11 cellular contexts compared by ENCODE assay signal in genomic region chr14:22559041-22559440, GRCh38. TPM values are rescaled to one million over a fixed set of nuclear protein-coding genes. Genes with fewer than 3 reads are reported as not detected.
A peak's percentile ranks its signal among the peaks of the same experiment; 100 is the strongest.
DNase-seq lines count a peak whose midpoint lies in the region; ATAC-seq and TF ChIP-seq lines count a peak whose summit lies in the region.
"Had no signal": no experiment of that assay in that cellular context is flagged by ENCODE, and none has a peak within 500 bp of the region (broad histone marks: within the 10 kb centered on the region; RNA-seq: fewer than 3 reads in every experiment).

No MANE protein-coding gene starts in this region.

- no peak for TF ChIP-seq CTCF in esophagus squamous epithelium (IDR thresholded peaks at IDR 0.05)

- peak overlapping the region; percentile 75 for H3K4me3 Mint-ChIP-seq in activated CD4-positive, alpha-beta T cell treated with anti-CD3 and anti-CD28 coated beads, Interleukin-2, amount 10 ng/mL, durations not matched to agents 7 days and 5 days
- peak overlapping the region; percentile 86 for H3K4me3 Mint-ChIP-seq in T-helper 17 cell
- peak overlapping the region; percentile 78 for H3K4me3 Mint-ChIP-seq in stimulated activated effector memory CD8-positive, alpha-beta T cell treated with anti-CD3 and anti-CD28 coated beads, Interleukin-12 subunit alpha, Interleukin-12 subunit beta, amount 100 ng/mL, for 72 hours

- intact Hi-C loops in esophagus squamous epithelium (cut with DNase I) = loop anchor here (10.0 kb wide), 2 partner anchors 96 to 174 kb away; no protein-coding TSS in a partner anchor

- peaks cover 88% of the 10 kb centered on the region for H3K4me1 Mint-ChIP-seq in activated CD4-positive, alpha-beta T cell treated with anti-CD3 and anti-CD28 coated beads, Interleukin-2, amount 10 ng/mL, durations not matched to agents 7 days and 5 days
- peaks cover 78% of the 10 kb centered on the region for H3K4me1 Mint-ChIP-seq in T-helper 17 cell
- H3K4me1 Mint-ChIP-seq in stimulated activated effector memory CD8-positive, alpha-beta T cell treated with anti-CD3 and anti-CD28 coated beads, Interleukin-12 subunit alpha, Interleukin-12 subunit beta, amount 100 ng/mL, for 72 hours = peaks cover 99% of the 10 kb centered on the region

- H3K4me1 ChIP-seq in esophagus squamous epithelium = peaks cover 40 to 91% (median 69%) of the 10 kb centered on the region in 3 donors

- no peaks in the 10 kb centered on the region for H3K27me3 ChIP-seq in esophagus squamous epithelium

- POLR2A ChIA-PET in activated CD4-positive, alpha-beta T cell treated with anti-CD3 and anti-CD28 coated beads, Interleukin-2, amount 10 ng/mL, durations not matched to agents 7 days and 5 days (lab: Charles Lee) = no interaction called here

- peaks cover 0 to 10% (median 0%) of the 10 kb centered on the region in 3 donors for H3K36me3 ChIP-seq in esophagus squamous epithelium

- H3K4me3 ChIP-seq in esophagus squamous epithelium = no peak overlapping the region

- H3K27me3 Mint-ChIP-seq in activated CD4-positive, alpha-beta T cell treated with anti-CD3 and anti-CD28 coated beads, Interleukin-2, amount 10 ng/mL, durations not matched to agents 7 days and 5 days = peaks cover 2% of the 10 kb centered on the region
- no peaks in the 10 kb centered on the region for H3K27me3 Mint-ChIP-seq in T-helper 17 cell

- H3K9me3 Mint-ChIP-seq in activated CD4-positive, alpha-beta T cell treated with anti-CD3 and anti-CD28 coated beads, Interleukin-2, amount 10 ng/mL, durations not matched to agents 7 days and 5 days = no peaks in the 10 kb centered on the region
- no peaks in the 10 kb centered on the region for H3K9me3 Mint-ChIP-seq in stimulated activated effector memory CD8-positive, alpha-beta T cell treated with anti-CD3 and anti-CD28 coated beads, Interleukin-12 subunit alpha, Interleukin-12 subunit beta, amount 100 ng/mL, for 72 hours

- DNase-seq in activated CD4-positive, alpha-beta T cell treated with anti-CD3 and anti-CD28 coated beads, Interleukin-2, amount 10 ng/mL, durations not matched to agents 7 days and 5 days = no peak
- DNase-seq in activated CD4-positive, alpha-beta T cell treated with anti-CD3 and anti-CD28 coated beads, Interleukin-2, amount 50 U/mL, for 4 hours = no peak
- DNase-seq in T-helper 17 cell (no peak), esophagus squamous epithelium (lab: John Stamatoyannopoulos, UW) (no peak)
- DNase-seq in stimulated activated effector memory CD8-positive, alpha-beta T cell treated with anti-CD3 and anti-CD28 coated beads, Interleukin-12 subunit alpha, Interleukin-12 subunit beta, amount 100 ng/mL, for 72 hours (ENCODE audit: low spot score in 2 of 2) = no peak
- DNase-seq: caudate nucleus; DMS79; stimulated activated naive CD4-positive, alpha-beta T cell had no signal

- no peak for TF ChIP-seq POLR2A in esophagus squamous epithelium (IDR thresholded peaks at IDR 0.05)

- WGBS in esophagus squamous epithelium, 2 donors = 57 to 83% methylated on average over 1 of the region's 1 CpG

- ATAC-seq in T-helper 17 cell = no peak
- no peak for ATAC-seq in stimulated activated effector memory CD8-positive, alpha-beta T cell treated with anti-CD3 and anti-CD28 coated beads, Interleukin-12 subunit alpha, Interleukin-12 subunit beta, amount 100 ng/mL, for 72 hours
- ATAC-seq in GM21447 (IDR thresholded peaks at IDR 0.05; ENCODE audit: unreplicated experiment) = no peak
- no peak for ATAC-seq in GM19035 (IDR thresholded peaks at IDR 0.05; ENCODE audit: unreplicated experiment)
- no peak for ATAC-seq in GM21360 (IDR thresholded peaks at IDR 0.05; ENCODE audit: unreplicated experiment)

- CTCF ChIA-PET in activated CD4-positive, alpha-beta T cell treated with anti-CD3 and anti-CD28 coated beads, Interleukin-2, amount 10 ng/mL, durations not matched to agents 7 days and 5 days (lab: Charles Lee) = interaction anchor here (0.7 to 5.2 kb wide), 10 partner anchors 8 to 641 kb away, joined by 3 to 149 read pairs (median 4); partner anchors contain the start of genes ABHD4 and DAD1

- H3K27ac ChIP-seq in esophagus squamous epithelium = peak overlapping the region; percentile 65 to 85 (median 79)

- H3K9me3 ChIP-seq in T-helper 17 cell (ENCODE audit: control insufficient read depth, low read length, poor library complexity, severe bottlenecking) = no peaks in the 10 kb centered on the region
- H3K9me3 ChIP-seq in esophagus squamous epithelium = no peaks in the 10 kb centered on the region

- H3K27ac Mint-ChIP-seq in activated CD4-positive, alpha-beta T cell treated with anti-CD3 and anti-CD28 coated beads, Interleukin-2, amount 10 ng/mL, durations not matched to agents 7 days and 5 days = peak overlapping the region; percentile 94
- H3K27ac Mint-ChIP-seq in T-helper 17 cell = peak overlapping the region; percentile 100
- peak overlapping the region; percentile 99 for H3K27ac Mint-ChIP-seq in stimulated activated effector memory CD8-positive, alpha-beta T cell treated with anti-CD3 and anti-CD28 coated beads, Interleukin-12 subunit alpha, Interleukin-12 subunit beta, amount 100 ng/mL, for 72 hours

- H3K36me3 Mint-ChIP-seq in activated CD4-positive, alpha-beta T cell treated with anti-CD3 and anti-CD28 coated beads, Interleukin-2, amount 10 ng/mL, durations not matched to agents 7 days and 5 days (ENCODE audit: low read depth) = peaks cover 38% of the 10 kb centered on the region
- peaks cover 2% of the 10 kb centered on the region for H3K36me3 Mint-ChIP-seq in T-helper 17 cell (ENCODE audit: low read depth)
- H3K36me3 Mint-ChIP-seq in stimulated activated effector memory CD8-positive, alpha-beta T cell treated with anti-CD3 and anti-CD28 coated beads, Interleukin-12 subunit alpha, Interleukin-12 subunit beta, amount 100 ng/mL, for 72 hours = peaks cover 82% of the 10 kb centered on the region

RNA-seq across cellular contexts. Expression of gene DAD1, which starts 30.0 kb away (rescaled TPM):
- total RNA-seq in activated CD4-positive, alpha-beta T cell treated with anti-CD3 and anti-CD28 coated beads, Interleukin-2, amount 10 ng/mL, durations not matched to agents 7 days and 5 days = 100 to 1,000 TPM; 169 to 233 TPM
- total RNA-seq in T-helper 17 cell (10 to 100 TPM; 95.4 to 96.0 TPM), esophagus squamous epithelium (100 to 1,000 TPM; 174 to 280 (median 225) TPM)

RNA-seq across cellular contexts. Expression of gene ABHD4, which starts 39.1 kb away (rescaled TPM):
- 10 to 100 TPM in 1 of 2 experiments, 1 to 10 TPM in 1; 8.3 to 10.4 TPM for total RNA-seq in activated CD4-positive, alpha-beta T cell treated with anti-CD3 and anti-CD28 coated beads, Interleukin-2, amount 10 ng/mL, durations not matched to agents 7 days and 5 days
- 10 to 100 TPM; 12.3 to 19.0 TPM for total RNA-seq in T-helper 17 cell
- 10 to 100 TPM; 22.9 to 45.4 (median 30.1) TPM for total RNA-seq in esophagus squamous epithelium
